Comparison of ENCODE assay signal across 8 cellular contexts in genomic region chr6:13978102-13978640, GRCh38.
"Had no signal": no experiment of that assay in that cellular context is flagged by ENCODE, and none has a peak within 500 bp of the region (broad histone marks: within the 10 kb centered on the region; RNA-seq: fewer than 3 reads in every experiment).

No MANE protein-coding gene starts in this region.

- ATAC-seq: GM23338, HCT116 had no signal

- DNase-seq: H9, HFFc6, IMR-90, KBM-7 had no signal

- H3K9ac ChIP-seq: KMS-11 had no signal

- H3K4me2 ChIP-seq: GM23338, KMS-11 had no signal

- H3K27ac ChIP-seq: HL-60, KMS-11 had no signal

- H3K4me3 Mint-ChIP-seq: GM23338, H9, HFFc6 had no signal

- H3K4me3 ChIP-seq: GM23338 had no signal

- H3K27ac Mint-ChIP-seq: GM23338, H9, HFFc6 had no signal

- H2AFZ ChIP-seq: GM23338 had no signal
